8 cellular contexts compared by ENCODE assay signal in genomic region chr16:67893791-67894399, GRCh38. TPM values are rescaled to one million over a fixed set of nuclear protein-coding genes. Genes with fewer than 3 reads are reported as not detected.
DNase-seq lines count a peak whose midpoint lies in the region; ATAC-seq and TF ChIP-seq lines count a peak whose summit lies in the region.

No MANE protein-coding gene starts in this region.

- H3K4me3 ChIP-seq in WERI-Rb-1 (ENCODE audit: low read depth, low read length) (peak overlapping the region; percentile 88), hepatocyte (peak overlapping the region; percentile 51)

- H3K4me2 ChIP-seq in hepatocyte, result peak overlapping the region; percentile 86

- H3K36me3 ChIP-seq in WERI-Rb-1 (no peaks in the 10 kb centered on the region; the same call in 1 of the 2 replicates), hepatocyte (replicated peaks; ENCODE audit: insufficient read depth, low read depth) (no peaks in the 10 kb centered on the region)

- H3K79me2 ChIP-seq in hepatocyte, result peaks cover 57% of the 10 kb centered on the region

- WGBS in hepatocyte (ENCODE audit: low lambda C conversion rate, missing lambda C conversion rate), result 30% methylated on average over 11 of the region's 11 CpGs

- H3K9me3 Mint-ChIP-seq in stimulated activated memory B cell treated with anti-CD40 and anti-IgM and Interleukin-4, amounts not matched to agents 10 μg/mL and 1 μg/mL and 100 μg/mL, for 72 hours, result no peaks in the 10 kb centered on the region

- H3K4me1 ChIP-seq in hepatocyte (ENCODE audit: insufficient read depth), result peaks cover 9% of the 10 kb centered on the region

- no peaks in the 10 kb centered on the region for H3K9me3 ChIP-seq in WERI-Rb-1 (ENCODE audit: severe bottlenecking)
- H3K9me3 ChIP-seq in hepatocyte (ENCODE audit: low read depth), result no peaks in the 10 kb centered on the region

- peak; percentile 15 for DNase-seq in NCI-H2227 (lab: John Stamatoyannopoulos, UW; ENCODE audit: unreplicated experiment)
- no peak for DNase-seq in NCI-H2227 treated with DMSO at 0.1 percent for 48 hours (lab: John Stamatoyannopoulos, UW)
- DNase-seq in WERI-Rb-1, result no peak
- DNase-seq in hepatocyte (ENCODE audit: low spot score), result peak; percentile 53
- no peak for DNase-seq in DMS 273 treated with DMSO at 0.1 percent for 48 hours (lab: John Stamatoyannopoulos, UW)
- no peak for DNase-seq in nucleus accumbens (lab: John Stamatoyannopoulos, UW)

- TF ChIP-seq CTCF in WERI-Rb-1 (IDR thresholded peaks at IDR 0.05; ENCODE audit: low read depth, low read length) (no peak), hepatocyte (IDR thresholded peaks at IDR 0.05; ENCODE audit: poor library complexity) (no peak)

- peak overlapping the region; percentile 23 for H2AFZ ChIP-seq in hepatocyte

- no peaks in the 10 kb centered on the region for H3K9me2 ChIP-seq in hepatocyte (replicated peaks; ENCODE audit: insufficient read depth)

- H3K36me3 Mint-ChIP-seq in stimulated activated memory B cell treated with anti-CD40 and anti-IgM and Interleukin-4, amounts not matched to agents 10 μg/mL and 1 μg/mL and 100 μg/mL, for 72 hours, result no peaks in the 10 kb centered on the region

- H3K4me1 Mint-ChIP-seq in stimulated activated memory B cell treated with anti-CD40 and anti-IgM and Interleukin-4, amounts not matched to agents 10 μg/mL and 1 μg/mL and 100 μg/mL, for 72 hours, result peaks cover 26% of the 10 kb centered on the region

- peak overlapping the region; percentile 94 for H3K4me3 Mint-ChIP-seq in stimulated activated memory B cell treated with anti-CD40 and anti-IgM and Interleukin-4, amounts not matched to agents 10 μg/mL and 1 μg/mL and 100 μg/mL, for 72 hours

- ATAC-seq in stimulated activated memory B cell treated with anti-CD40 and anti-IgM and Interleukin-4, amounts not matched to agents 10 μg/mL and 1 μg/mL and 100 μg/mL, for 72 hours, result no peak
- ATAC-seq in HG02885 (IDR thresholded peaks at IDR 0.05; ENCODE audit: poor library complexity, unreplicated experiment), result no peak

- H3K27ac Mint-ChIP-seq in stimulated activated memory B cell treated with anti-CD40 and anti-IgM and Interleukin-4, amounts not matched to agents 10 μg/mL and 1 μg/mL and 100 μg/mL, for 72 hours, result peak overlapping the region; percentile 89

- no peaks in the 10 kb centered on the region for H3K27me3 Mint-ChIP-seq in stimulated activated memory B cell treated with anti-CD40 and anti-IgM and Interleukin-4, amounts not matched to agents 10 μg/mL and 1 μg/mL and 100 μg/mL, for 72 hours

- H3K27ac ChIP-seq in WERI-Rb-1 (peak overlapping the region; percentile 93), hepatocyte (peak overlapping the region; percentile 97)

- H3K27me3 ChIP-seq in WERI-Rb-1 (ENCODE audit: insufficient read depth, low read depth, severe bottlenecking), result no peaks in the 10 kb centered on the region
- H3K27me3 ChIP-seq in hepatocyte, result no peaks in the 10 kb centered on the region

- H4K20me1 ChIP-seq in hepatocyte (ENCODE audit: insufficient read depth, poor library complexity, severe bottlenecking), result peaks cover 20% of the 10 kb centered on the region

RNA-seq across cellular contexts. Expression of gene PSKH1, which starts 0.8 kb away (rescaled TPM):
- total RNA-seq in hepatocyte, result 29.2 and 30.5 TPM in 2 replicates
- 38.6 and 44.6 TPM in 2 replicates for polyA plus RNA-seq in hepatocyte

RNA-seq across cellular contexts. Expression of gene NRN1L, which starts 9.2 kb away (rescaled TPM):
- total RNA-seq in hepatocyte, result 0.73 TPM in 1 of 2 replicates, not detected in the other
- polyA plus RNA-seq in hepatocyte, result 1.6 TPM in 1 of 2 replicates, not detected in the other

RNA-seq across cellular contexts. Expression of gene EDC4, which starts 21.0 kb away (rescaled TPM):
- 41.1 and 46.3 TPM in 2 replicates for total RNA-seq in hepatocyte
- 59.0 and 76.7 TPM in 2 replicates for polyA plus RNA-seq in hepatocyte

RNA-seq across cellular contexts. Expression of gene CTRL, which starts 37.8 kb away (rescaled TPM):
- total RNA-seq in hepatocyte, result 0.63 TPM in 1 of 2 replicates, not detected in the other
- 12.5 and 13.4 TPM in 2 replicates for polyA plus RNA-seq in hepatocyte

RNA-seq across cellular contexts. Expression of gene PSMB10, which starts 42.8 kb away (rescaled TPM):
- total RNA-seq in hepatocyte, result 13.7 and 27.8 TPM in 2 replicates
- polyA plus RNA-seq in hepatocyte, result 48.7 and 52.2 TPM in 2 replicates

Comparison
In these comparisons a context has a peak if more than half of its experiments do, and no peak if none do; other contexts are left out.
1. DNase-seq: peak in NCI-H2227 (single experiment) and hepatocyte (single experiment); none in NCI-H2227 treated with DMSO at 0.1 percent for 48 hours (single experiment), WERI-Rb-1 (single experiment), DMS 273 treated with DMSO at 0.1 percent for 48 hours (single experiment) and nucleus accumbens (0 of 56).